Comparison of ENCODE assay signal across 17 cellular contexts in genomic region chr9:122780026-122780425, GRCh38. TPM values are rescaled to one million over a fixed set of nuclear protein-coding genes. Genes with fewer than 3 reads are reported as not detected.
DNase-seq lines count a peak whose midpoint lies in the region; ATAC-seq and TF ChIP-seq lines count a peak whose summit lies in the region.
"Had no signal": no experiment of that assay in that cellular context is flagged by ENCODE, and none has a peak within 500 bp of the region (broad histone marks: within the 10 kb centered on the region; RNA-seq: fewer than 3 reads in every experiment).

No MANE protein-coding gene starts in this region.

- H3K9me3 ChIP-seq in Caco-2: no peaks in the 10 kb centered on the region; the same call in 1 of the 2 replicates
- H3K9me3 ChIP-seq in Karpas-422 (ENCODE audit: low read length): no peaks in the 10 kb centered on the region
- H3K9me3 ChIP-seq: BLaER1 had no signal

- TF ChIP-seq CTCF in Caco-2 (IDR thresholded peaks at IDR 0.05; ENCODE audit: insufficient read depth in 1 of 2, low read depth in 1 of 2, low read length in 1 of 2, severe bottlenecking in 1 of 2, unreplicated experiment in 1 of 2): no peak

- H3K79me2 ChIP-seq in Karpas-422 (ENCODE audit: low read length): no peaks in the 10 kb centered on the region

- CTCF ChIA-PET in Caco-2 (lab: Charles Lee): no interaction called here

- no peak overlapping the region for H3K4me3 Mint-ChIP-seq in Caco-2 (ENCODE audit: unreplicated experiment)
- H3K4me3 Mint-ChIP-seq: CD8-positive, alpha-beta memory T cell; H9 had no signal

- H3K27ac Mint-ChIP-seq in Caco-2 (ENCODE audit: unreplicated experiment): peak overlapping the region; percentile 78
- H3K27ac Mint-ChIP-seq: CD8-positive, alpha-beta memory T cell; H9 had no signal

- POLR2A ChIA-PET in Caco-2 (lab: Charles Lee): no interaction called here

- no TSS peak for BruUV-seq in Caco-2 (replicated peaks; lab: Mats Ljungman, UMichigan)

- H2AFZ ChIP-seq in Karpas-422 (ENCODE audit: low read length): no peak overlapping the region

- H3K9me3 Mint-ChIP-seq in Caco-2 (ENCODE audit: unreplicated experiment): peaks cover 11% of the 10 kb centered on the region
- H3K9me3 Mint-ChIP-seq: CD8-positive, alpha-beta memory T cell had no signal

- intact Hi-C loops in Caco-2 (cut with micrococcal nuclease; ENCODE audit: unreplicated experiment): no loop called here
- intact Hi-C loops in left cardiac atrium (cut with DNase I): no loop called here

- H3K27ac ChIP-seq in Karpas-422 (ENCODE audit: low read length): no peak overlapping the region
- H3K27ac ChIP-seq: BLaER1, HL-60, KMS-11 had no signal

- H3K4me1 ChIP-seq in Caco-2: peaks cover 28% of the 10 kb centered on the region
- no peaks in the 10 kb centered on the region for H3K4me1 ChIP-seq in Karpas-422 (ENCODE audit: low read length)
- H3K4me1 ChIP-seq: BLaER1 had no signal

- peaks cover 20% of the 10 kb centered on the region for H3K4me1 Mint-ChIP-seq in Caco-2 (ENCODE audit: low read depth, unreplicated experiment)
- H3K4me1 Mint-ChIP-seq: CD8-positive, alpha-beta memory T cell; H9 had no signal

- no peak overlapping the region for H3K4me3 ChIP-seq in Caco-2 (ENCODE audit: low read depth, low read length)
- no peak overlapping the region for H3K4me3 ChIP-seq in Karpas-422 (ENCODE audit: low read length)
- H3K4me3 ChIP-seq: BLaER1 had no signal

- H3K4me2 ChIP-seq in Karpas-422 (ENCODE audit: low read depth, low read length, poor library complexity, severe bottlenecking): no peak overlapping the region
- H3K4me2 ChIP-seq: BLaER1, KMS-11 had no signal

- H3K36me3 Mint-ChIP-seq in Caco-2 (ENCODE audit: insufficient read depth, unreplicated experiment): no peaks in the 10 kb centered on the region
- H3K36me3 Mint-ChIP-seq: CD8-positive, alpha-beta memory T cell had no signal

- H3K27me3 ChIP-seq in Caco-2 (replicated peaks; ENCODE audit: control insufficient read depth, insufficient read depth, low read length) (no peaks in the 10 kb centered on the region), Karpas-422 (ENCODE audit: low read length) (no peaks in the 10 kb centered on the region)
- H3K27me3 ChIP-seq: BLaER1 had no signal

- ATAC-seq in HG03354 (IDR thresholded peaks at IDR 0.05; ENCODE audit: poor library complexity, severe bottlenecking, unreplicated experiment) (no peak), left cardiac atrium (no peak)

- H3K36me3 ChIP-seq in Caco-2 (ENCODE audit: control insufficient read depth, insufficient read depth, low read length) (no peaks in the 10 kb centered on the region), Karpas-422 (ENCODE audit: insufficient read depth, low read length) (no peaks in the 10 kb centered on the region)
- H3K36me3 ChIP-seq: BLaER1 had no signal

- H4K20me1 ChIP-seq in Karpas-422 (ENCODE audit: insufficient read depth, low read depth, low read length): no peaks in the 10 kb centered on the region
- H4K20me1 ChIP-seq: BLaER1 had no signal

- H3K9me2 ChIP-seq in Karpas-422 (replicated peaks; ENCODE audit: insufficient read depth, low read length): no peaks in the 10 kb centered on the region

- DNase-seq in Caco-2: peak in 1 of 2 experiments; percentile 6
- DNase-seq in Karpas-422: peak; percentile 7
- DNase-seq in islet precursor cell: peak; percentile 74
- peak; percentile 4 for DNase-seq in renal cortical epithelial cell (ENCODE audit: low read depth)
- no peak for DNase-seq in NCI-H526 (lab: John Stamatoyannopoulos, UW)
- no peak for DNase-seq in left cardiac atrium
- DNase-seq: 8988T; AML-193; CD8-positive, alpha-beta memory T cell; DMS53; GF-D8; GOT3; H9 had no signal

- H3K9ac ChIP-seq in Karpas-422 (ENCODE audit: low read length): no peak overlapping the region
- H3K9ac ChIP-seq: BLaER1, KMS-11 had no signal

- H3K27me3 Mint-ChIP-seq in Caco-2 (ENCODE audit: insufficient read depth, unreplicated experiment): no peaks in the 10 kb centered on the region

RNA-seq across cellular contexts. Expression of gene OR5C1, which starts 8.7 kb away (rescaled TPM):
- not detected in 2 replicates for total RNA-seq in Caco-2 (2022)
- not detected in 2 replicates for total RNA-seq in Karpas-422 (2014; rRNA removed; shearing (Covaris generic); ENCODE audit: low replicate concordance)
- total RNA-seq in renal cortical epithelial cell: not detected in 2 replicates
- total RNA-seq in left cardiac atrium: not detected
- total RNA-seq: CD8-positive, alpha-beta memory T cell; H9 had no signal

RNA-seq across cellular contexts. Expression of gene OR1K1, which starts 19.9 kb away (rescaled TPM):
- total RNA-seq in Caco-2 (2022) (not detected in 2 replicates), renal cortical epithelial cell (not detected in 2 replicates), left cardiac atrium (not detected)
- not detected in 2 replicates for total RNA-seq in Karpas-422 (2014; rRNA removed; shearing (Covaris generic); ENCODE audit: low replicate concordance)
- total RNA-seq: CD8-positive, alpha-beta memory T cell; H9 had no signal

RNA-seq across cellular contexts. Expression of gene OR1L6, which starts 37.9 kb away (rescaled TPM):
- not detected in 2 replicates for total RNA-seq in Caco-2 (2022)
- total RNA-seq in Karpas-422 (2014; rRNA removed; shearing (Covaris generic); ENCODE audit: low replicate concordance): not detected in 2 replicates
- not detected in 2 replicates for total RNA-seq in renal cortical epithelial cell
- not detected for total RNA-seq in left cardiac atrium
- total RNA-seq: CD8-positive, alpha-beta memory T cell; H9 had no signal

RNA-seq across cellular contexts. Expression of gene PDCL, which starts 48.4 kb away (rescaled TPM):
- 20.7 and 20.8 TPM in 2 replicates for total RNA-seq in Caco-2 (2022)
- 10.0 and 15.1 TPM in 2 replicates for total RNA-seq in Karpas-422 (2014; rRNA removed; shearing (Covaris generic); ENCODE audit: low replicate concordance)
- 51.9 and 53.7 TPM in 2 replicates for total RNA-seq in renal cortical epithelial cell
- total RNA-seq in left cardiac atrium: 10 to 100 TPM in 1 of 2 donors, 1 to 10 TPM in 1; 9.2 to 11.9 TPM

RNA-seq across cellular contexts. Expression of gene OR1L4, which starts 56.2 kb away (rescaled TPM):
- not detected in 2 replicates for total RNA-seq in Caco-2 (2022)
- total RNA-seq in Karpas-422 (2014; rRNA removed; shearing (Covaris generic); ENCODE audit: low replicate concordance): 0.78 TPM in 1 of 2 replicates, not detected in the other
- not detected in 2 replicates for total RNA-seq in renal cortical epithelial cell
- total RNA-seq in left cardiac atrium: not detected
- total RNA-seq: CD8-positive, alpha-beta memory T cell; H9 had no signal

Comparison
In these comparisons a context has a peak if more than half of its experiments do, and no peak if none do; other contexts are left out.
1. DNase-seq: peak in Karpas-422 (single experiment), islet precursor cell (single experiment) and renal cortical epithelial cell (single experiment); none in NCI-H526 (0 of 2) and left cardiac atrium (single experiment).